Comparison of ENCODE assay signal across 18 cellular contexts in the genomic region with DNA sequence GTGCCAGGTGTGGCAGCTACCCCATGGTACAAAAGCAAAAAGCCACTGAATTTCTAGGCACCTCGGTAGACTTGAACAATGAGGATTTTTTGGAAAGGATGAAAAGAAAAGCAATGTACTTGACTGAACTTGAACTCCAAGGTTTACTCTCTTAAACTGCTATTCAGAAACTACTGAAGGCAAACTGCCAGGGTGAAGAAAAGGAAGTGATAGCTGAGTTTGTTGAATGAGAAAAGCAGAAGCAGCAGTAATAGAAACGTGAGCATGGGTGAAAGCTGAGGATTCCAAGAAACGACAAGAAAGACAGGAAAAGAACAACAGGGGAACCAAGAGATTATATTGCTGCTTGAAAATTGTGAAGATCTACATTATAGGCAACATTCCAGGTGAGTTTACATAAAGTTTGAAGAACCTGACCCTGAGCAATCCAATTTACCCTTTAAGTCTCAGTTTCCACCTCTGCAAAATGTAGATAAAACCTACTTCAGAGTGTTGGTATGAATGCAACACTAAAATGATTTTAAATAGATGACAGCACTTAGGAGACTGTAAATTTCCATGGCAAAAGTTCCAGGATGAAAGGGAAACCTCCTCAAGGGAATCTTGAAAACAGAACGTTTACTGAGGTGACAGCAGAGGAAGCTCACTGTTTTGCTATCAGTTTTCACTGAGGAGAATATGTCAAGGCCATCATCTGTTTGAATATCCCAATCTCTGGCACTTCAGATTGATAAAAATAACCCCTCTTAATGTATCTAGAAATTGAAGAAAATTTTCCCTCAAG.
DNase-seq lines count a peak whose midpoint lies in the region; ATAC-seq, FAIRE-seq and TF ChIP-seq lines count a peak whose summit lies in the region.
"Had no signal": no experiment of that assay in that cellular context is flagged by ENCODE, and none has a peak within 500 bp of the region (broad histone marks: within the 10 kb centered on the region; RNA-seq: fewer than 3 reads in every experiment).

No MANE protein-coding gene starts in this region.

- H3K4me1 ChIP-seq in OCI-LY3 (ENCODE audit: low read length) (peaks cover 11% of the 10 kb centered on the region), Peyer's patch (no peaks in the 10 kb centered on the region)
- H3K4me1 ChIP-seq: HAP-1 had no signal

- no peaks in the 10 kb centered on the region for H3K79me2 ChIP-seq in OCI-LY3 (ENCODE audit: low read length)

- H3K4me1 Mint-ChIP-seq in memory B cell = peaks cover 6% of the 10 kb centered on the region
- H3K4me1 Mint-ChIP-seq in CD14-positive monocyte = peaks cover 10% of the 10 kb centered on the region
- H3K4me1 Mint-ChIP-seq: T-helper 17 cell had no signal

- intact Hi-C loops in CD14-positive monocyte (cut with micrococcal nuclease) = no loop called here
- intact Hi-C loops in cardiac septum (cut with DNase I) = no loop called here

- DNase-seq in GM12891 (ENCODE audit: insufficient read length, low spot score) (no peak), KBM-7 (peak; percentile 18), memory B cell (ENCODE audit: low spot score in 2 of 2) (no peak), Peyer's patch (no peak), CD14-positive monocyte (ENCODE audit: low spot score) (no peak), cardiac septum (ENCODE audit: low spot score) (no peak)
- DNase-seq: ACHN; CD4-positive, alpha-beta T cell; EL; NCI-H1092; NCI-H1694; NCI-H69; SHP77 treated with DMSO at 0.1 percent for 48 hours; T-helper 17 cell had no signal

- H3K9me3 ChIP-seq in OCI-LY3 (ENCODE audit: insufficient read depth, low read length) (peaks cover 6% of the 10 kb centered on the region; the same call in 1 of the 2 replicates), Peyer's patch (peaks cover 0 to 3% (median 0%) of the 10 kb centered on the region in 4 donors)
- H3K9me3 ChIP-seq: HAP-1 had no signal

- H3K4me3 ChIP-seq in OCI-LY3 (ENCODE audit: low read length) (peak overlapping the region; percentile 10; the same call in 1 of the 2 replicates), Peyer's patch (no peak overlapping the region)
- H3K4me3 ChIP-seq: HAP-1 had no signal

- H3K9ac ChIP-seq in OCI-LY3 (ENCODE audit: low read length) = no peak overlapping the region

- H2AFZ ChIP-seq in OCI-LY3 (ENCODE audit: low read depth, low read length) = 0 out of 2 replicates have a peak overlapping the region, but pooled peaks have one; percentile 39

- H4K20me1 ChIP-seq in OCI-LY3 (ENCODE audit: insufficient read depth, low read length) = no peaks in the 10 kb centered on the region

- H3K36me3 Mint-ChIP-seq in memory B cell = peaks cover 4% of the 10 kb centered on the region
- no peaks in the 10 kb centered on the region for H3K36me3 Mint-ChIP-seq in CD14-positive monocyte

- in situ Hi-C loops in KBM-7 (cut with MboI; ENCODE audit: low pct_unique_long_range_greater_than_20kb, low sequenced_read_pairs) = no loop called here

- no peak overlapping the region for H3K27ac ChIP-seq in OCI-LY3 (ENCODE audit: low read length)
- no peak overlapping the region for H3K27ac ChIP-seq in Peyer's patch

- TF ChIP-seq POLR2A in GM12891 (IDR thresholded peaks at IDR 0.05; ENCODE audit: low read depth, low read length) = no peak
- TF ChIP-seq POLR2A in Peyer's patch (IDR thresholded peaks at IDR 0.05) = no peak

- H3K27me3 ChIP-seq in OCI-LY3 (ENCODE audit: low read depth, low read length) = no peaks in the 10 kb centered on the region
- no peaks in the 10 kb centered on the region for H3K27me3 ChIP-seq in Peyer's patch

- H3K27ac Mint-ChIP-seq in memory B cell (no peak overlapping the region), CD14-positive monocyte (peak overlapping the region in 1 of 7 donors; percentile 3)
- H3K27ac Mint-ChIP-seq: CD4-positive, alpha-beta T cell; T-helper 17 cell had no signal

- peak overlapping the region; percentile 52 for H3K4me2 ChIP-seq in OCI-LY3 (ENCODE audit: low read length)

- H3K36me3 ChIP-seq in OCI-LY3 (replicated peaks; ENCODE audit: low read depth, low read length) = peaks cover 11% of the 10 kb centered on the region
- no peaks in the 10 kb centered on the region for H3K36me3 ChIP-seq in Peyer's patch
- H3K36me3 ChIP-seq: HAP-1 had no signal

- H3K4me3 Mint-ChIP-seq in memory B cell (no peak overlapping the region), CD14-positive monocyte (peak overlapping the region in 1 of 2 donors; percentile 62)
- H3K4me3 Mint-ChIP-seq: CD4-positive, alpha-beta T cell; T-helper 17 cell had no signal

- H3K27me3 Mint-ChIP-seq in memory B cell (no peaks in the 10 kb centered on the region), CD14-positive monocyte (ENCODE audit: low read depth in 3 of 3) (no peaks in the 10 kb centered on the region)
- H3K27me3 Mint-ChIP-seq: CD4-positive, alpha-beta T cell; T-helper 17 cell had no signal

- H3K9me3 Mint-ChIP-seq in memory B cell = peaks cover 17% of the 10 kb centered on the region
- H3K9me3 Mint-ChIP-seq in CD14-positive monocyte = peaks cover 16 to 37% (median 32%) of the 10 kb centered on the region in 7 donors

- FAIRE-seq in GM12891 (lab: Jason Lieb, UNC) = no peak
- FAIRE-seq: GM19239 had no signal

- peak; percentile 51 for ATAC-seq in memory B cell (ENCODE audit: low read depth)
- ATAC-seq: SK-N-SH treated with all-trans-retinoic acid at 6 μM for 48 hours, T-helper 17 cell had no signal

- TF ChIP-seq CTCF in OCI-LY3 (IDR thresholded peaks at IDR 0.05; ENCODE audit: low read depth, low read length) (no peak), Peyer's patch (IDR thresholded peaks at IDR 0.05) (no peak), CD14-positive monocyte (IDR thresholded peaks at IDR 0.05) (no peak)

TF ChIP-seq in GM12891, 5 proteins besides CTCF, POLR2A, EP300 and RAD21:
- TF ChIP-seq SPI1 (IDR thresholded peaks at IDR 0.05; ENCODE audit: low read depth, low read length) (0 out of 2 replicates have a peak, but pooled peaks have one; percentile 19), TAF1 (IDR thresholded peaks at IDR 0.05; ENCODE audit: low read depth, low read length) (no peak), PAX5 (IDR thresholded peaks at IDR 0.05; ENCODE audit: insufficient read depth, low read length, severe bottlenecking) (no peak)
